ENCODE assay signal across 10 cellular contexts in the genomic region with DNA sequence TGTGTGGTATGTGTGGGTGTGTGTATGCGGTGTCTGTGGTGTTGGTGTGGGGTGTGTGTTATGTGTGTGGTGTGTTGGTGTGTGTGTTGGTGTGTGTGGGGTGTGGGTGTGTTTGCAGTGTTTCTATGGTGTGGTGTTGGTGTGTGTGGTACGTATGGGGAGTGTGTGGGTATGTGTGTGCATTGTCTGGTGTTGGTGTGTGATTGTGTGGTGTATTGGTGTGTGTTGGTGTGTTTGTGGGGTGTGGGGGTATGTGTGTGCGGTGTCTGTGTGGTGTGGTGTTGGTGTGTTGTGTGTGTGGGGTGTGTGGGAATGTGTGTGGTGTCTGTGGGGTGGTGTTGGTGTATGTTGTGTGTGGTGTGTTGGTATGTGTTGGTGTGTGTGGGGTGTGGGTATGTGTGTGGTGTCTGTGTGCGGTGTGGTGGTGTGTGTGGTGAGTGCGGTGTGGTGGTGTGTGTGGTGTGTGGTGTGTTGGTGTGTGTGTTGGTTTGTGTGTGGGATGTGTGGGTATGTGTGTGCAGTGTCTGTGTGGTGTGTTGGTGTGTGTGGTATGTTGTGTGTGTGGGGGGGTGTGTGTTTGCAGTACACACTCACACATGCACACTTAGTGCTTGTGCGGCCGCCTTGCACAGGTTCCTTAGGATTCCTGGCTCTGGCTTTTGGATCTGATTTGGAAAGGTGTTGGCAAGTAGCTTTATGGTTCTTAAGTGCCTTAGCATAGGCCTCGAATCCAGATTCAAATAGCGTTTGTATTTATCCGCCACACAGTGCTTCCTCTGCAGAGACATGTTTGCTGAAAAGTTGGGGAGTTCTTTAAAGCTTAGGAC. TPM values are rescaled to one million over a fixed set of nuclear protein-coding genes. Genes with fewer than 3 reads are reported as not detected.
A peak's percentile ranks its signal among the peaks of the same experiment; 100 is the strongest.
DNase-seq lines count a peak whose midpoint lies in the region; FAIRE-seq and TF ChIP-seq lines count a peak whose summit lies in the region.
"Had no signal": no experiment of that assay in that cellular context is flagged by ENCODE, and none has a peak within 500 bp of the region (broad histone marks: within the 10 kb centered on the region; RNA-seq: fewer than 3 reads in every experiment).

No MANE protein-coding gene starts in this region.

- H3K4me3 ChIP-seq in endothelial cell of umbilical vein (replicated peaks in 1 of 3; ENCODE audit: insufficient read depth in 1 of 3, low read depth in 1 of 3, low read length in 3 of 3) (no peak overlapping the region), rectal smooth muscle tissue (ENCODE audit: low read length) (peak overlapping the region; percentile 13)

- no peak for TF ChIP-seq POLR2A in endothelial cell of umbilical vein (IDR thresholded peaks at IDR 0.05; ENCODE audit: low read depth, low read length)

- no peaks in the 10 kb centered on the region for H4K20me1 ChIP-seq in endothelial cell of umbilical vein (replicated peaks; ENCODE audit: control insufficient read depth, extremely low read depth, insufficient read depth, low read length)

- dilution Hi-C loops in endothelial cell of umbilical vein (cut with MboI; ENCODE audit: extremely low pct_ligation_motif_present, low sequenced_read_pairs): no loop called here

- no peaks in the 10 kb centered on the region for H3K9me3 ChIP-seq in endothelial cell of umbilical vein (replicated peaks; ENCODE audit: control insufficient read depth, insufficient read depth, low read length)

- BruUV-seq in endothelial cell of umbilical vein (replicated peaks; lab: Mats Ljungman, UMichigan): no TSS peak

- H3K9ac ChIP-seq in endothelial cell of umbilical vein (replicated peaks; ENCODE audit: extremely low read depth, insufficient read depth, low read length): no peak overlapping the region
- H3K9ac ChIP-seq in rectal smooth muscle tissue (ENCODE audit: low read length): no peak overlapping the region

- CTCF ChIA-PET in endothelial cell of umbilical vein (lab: Charles Lee): interaction anchor here (0.6 to 3.9 kb wide), 4 partner anchors 12 to 28 kb away, joined by 3 to 30 read pairs (median 3); partner anchors contain the start of gene MLXIP

- no peaks in the 10 kb centered on the region for H3K9me1 ChIP-seq in endothelial cell of umbilical vein (replicated peaks; ENCODE audit: control insufficient read depth, extremely low read depth, insufficient read depth, low read length)

- no peaks in the 10 kb centered on the region for H3K27me3 ChIP-seq in endothelial cell of umbilical vein (ENCODE audit: control insufficient read depth in 2 of 2, insufficient read depth in 2 of 2, low read length in 2 of 2)
- no peaks in the 10 kb centered on the region for H3K27me3 ChIP-seq in rectal smooth muscle tissue (ENCODE audit: control insufficient read depth, insufficient read depth, low read length)

- in situ Hi-C loops in GM13977 (cut with MboI; ENCODE audit: low pct_unique_long_range_greater_than_20kb, low sequenced_read_pairs, unreplicated experiment): no loop called here

- H2AFZ ChIP-seq in endothelial cell of umbilical vein (ENCODE audit: low read depth, low read length): no peak overlapping the region

- TF ChIP-seq CTCF in endothelial cell of umbilical vein (IDR thresholded peaks at IDR 0.05; ENCODE audit: extremely low read depth in 1 of 2, insufficient read depth in 1 of 2, low read depth in 1 of 2, low read length in 2 of 2) (no peak), GM13977 (IDR thresholded peaks at IDR 0.05; ENCODE audit: extremely low read depth, insufficient read depth, missing control alignments) (no peak)

- H3K4me2 ChIP-seq in endothelial cell of umbilical vein (ENCODE audit: insufficient read depth, low read length): no peak overlapping the region

- no peak for FAIRE-seq in endothelial cell of umbilical vein (lab: Jason Lieb, UNC)

- no peak overlapping the region for H3K27ac ChIP-seq in endothelial cell of umbilical vein (ENCODE audit: insufficient read depth, low read depth, low read length)
- peak overlapping the region; percentile 77 for H3K27ac ChIP-seq in rectal smooth muscle tissue (ENCODE audit: low read depth, low read length)

- POLR2A ChIA-PET in endothelial cell of umbilical vein (lab: Charles Lee): no interaction called here

- no peaks in the 10 kb centered on the region for H3K36me3 ChIP-seq in endothelial cell of umbilical vein (ENCODE audit: control insufficient read depth in 2 of 2, extremely low read depth in 1 of 2, insufficient read depth in 2 of 2, low read length in 2 of 2)
- H3K36me3 ChIP-seq in rectal smooth muscle tissue (ENCODE audit: control insufficient read depth, insufficient read depth, low read length): no peaks in the 10 kb centered on the region

- intact Hi-C loops in endothelial cell of umbilical vein (cut with micrococcal nuclease): no loop called here

- H3K4me1 ChIP-seq in endothelial cell of umbilical vein (ENCODE audit: control insufficient read depth, extremely low read depth, insufficient read depth, low read length) (peaks cover 26% of the 10 kb centered on the region), rectal smooth muscle tissue (ENCODE audit: control insufficient read depth, insufficient read depth, low read length) (peaks cover 87% of the 10 kb centered on the region)

- DNase-seq in DMS153 (lab: John Stamatoyannopoulos, UW) (peak; percentile 30), DMS153 treated with DMSO at 0.1 percent for 48 hours (lab: John Stamatoyannopoulos, UW; ENCODE audit: unreplicated experiment) (no peak), NCI-H446 treated with DMSO at 0.1 percent for 48 hours (lab: John Stamatoyannopoulos, UW) (peak; percentile 29), endothelial cell of umbilical vein (ENCODE audit: low read depth, low spot score) (peak; percentile 32), NK-92 (lab: John Stamatoyannopoulos, UW; ENCODE audit: unreplicated experiment) (no peak), GM13977 (ENCODE audit: low spot score) (no peak), activated T-cell treated with anti-CD3 and anti-CD28 coated beads for 4 hours (no peak)
- DNase-seq: 8988T, caudate nucleus had no signal

- peaks cover 78% of the 10 kb centered on the region for H3K79me2 ChIP-seq in endothelial cell of umbilical vein (ENCODE audit: control insufficient read depth, insufficient read depth, low read length)

TF ChIP-seq in endothelial cell of umbilical vein, 7 proteins besides CTCF, POLR2A, EP300 and RAD21:
- no peak for TF ChIP-seq GATA2 (IDR thresholded peaks at IDR 0.05; ENCODE audit: insufficient read depth, insufficient read length, low read depth, low read length)
- TF ChIP-seq MYC (IDR thresholded peaks at IDR 0.05; ENCODE audit: low read depth, low read length): no peak
- TF ChIP-seq POLR2AphosphoS5 (IDR thresholded peaks at IDR 0.05; ENCODE audit: insufficient read depth, low read depth, low read length): no peak
- no peak for TF ChIP-seq MAX (IDR thresholded peaks at IDR 0.05; ENCODE audit: insufficient read depth, insufficient read length)
- no peak for TF ChIP-seq EZH2 (IDR thresholded peaks at IDR 0.05; ENCODE audit: borderline replicate concordance, low read depth, low read length, severe bottlenecking)
- TF ChIP-seq JUN (IDR thresholded peaks at IDR 0.05; ENCODE audit: borderline replicate concordance, insufficient read depth, insufficient read length, low read depth): no peak
- TF ChIP-seq FOS (IDR thresholded peaks at IDR 0.05; ENCODE audit: borderline replicate concordance, insufficient read depth, low read length): no peak

RNA-seq across cellular contexts. Expression of gene MLXIP, which starts 16.4 kb away (rescaled TPM):
- total RNA-seq in endothelial cell of umbilical vein: 65.5 and 72.5 TPM in 2 replicates
- 22.0 and 37.6 TPM in 2 replicates for polyA plus RNA-seq in endothelial cell of umbilical vein
- polyA plus RNA-seq in endothelial cell of umbilical vein (2011; cell fraction: cytosol; rRNA removed): 17.9 and 18.2 TPM in 2 replicates
- 60.6 and 101 TPM in 2 replicates for polyA plus RNA-seq in endothelial cell of umbilical vein (2011; cell fraction: nucleus; rRNA removed)
- 43.7 and 45.8 TPM in 2 replicates for polyA plus RNA-seq in endothelial cell of umbilical vein (2012)
- 26.9 and 34.4 TPM in 2 replicates for polyA minus RNA-seq in endothelial cell of umbilical vein
- polyA minus RNA-seq in endothelial cell of umbilical vein (2011; cell fraction: cytosol; rRNA and poly(A)+ RNA removed): 26.7 TPM
- polyA minus RNA-seq in endothelial cell of umbilical vein (2011; cell fraction: nucleus; rRNA and poly(A)+ RNA removed): 31.4 and 46.2 TPM in 2 replicates

Comparison
In these comparisons a context has a peak if more than half of its experiments do, and no peak if none do; other contexts are left out.
1. DNase-seq: peak in DMS153 (single experiment), NCI-H446 treated with DMSO at 0.1 percent for 48 hours (single experiment) and endothelial cell of umbilical vein (single experiment); none in DMS153 treated with DMSO at 0.1 percent for 48 hours (single experiment), NK-92 (single experiment), GM13977 (single experiment) and activated T-cell treated with anti-CD3 and anti-CD28 coated beads for 4 hours (single experiment).